In the genomic region with DNA sequence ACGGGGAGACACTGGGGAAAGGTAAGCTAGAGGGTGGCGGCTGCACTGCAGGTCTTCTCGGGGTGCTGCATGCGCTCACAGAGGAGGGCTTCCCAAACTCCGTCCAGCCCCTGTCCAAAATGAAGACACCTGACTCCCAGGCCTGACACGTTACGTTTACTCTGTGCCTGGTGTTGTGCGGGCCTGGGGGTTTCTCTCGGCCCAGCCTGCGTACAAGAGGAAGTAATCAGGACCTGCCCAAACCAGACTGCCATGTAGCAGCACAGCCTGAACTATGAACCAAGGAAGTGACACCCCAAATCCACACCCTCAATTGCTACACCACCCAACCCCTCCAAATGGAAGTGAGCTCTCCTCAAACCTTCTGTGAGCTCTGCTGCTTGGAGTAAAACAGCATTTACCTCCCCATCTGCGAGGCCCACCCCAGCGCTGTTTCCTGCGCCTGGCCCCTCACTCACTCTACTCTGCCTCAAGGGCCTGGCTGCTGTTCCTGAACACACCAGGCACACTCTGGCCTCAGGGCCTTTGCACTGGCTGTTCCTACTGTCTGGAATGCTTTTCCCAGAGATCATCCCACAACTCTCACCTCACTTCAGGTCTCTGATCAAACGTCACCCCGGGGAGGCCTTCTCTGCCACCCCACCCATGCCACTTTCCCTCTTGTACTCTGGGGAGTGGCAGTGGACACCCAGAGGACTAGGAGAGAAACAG, we compare ENCODE assay signal across 13 cellular contexts. TPM values are rescaled to one million over a fixed set of nuclear protein-coding genes. Genes with fewer than 3 reads are reported as not detected.
A peak's percentile ranks its signal among the peaks of the same experiment; 100 is the strongest.
DNase-seq lines count a peak whose midpoint lies in the region; ATAC-seq, FAIRE-seq and TF ChIP-seq lines count a peak whose summit lies in the region.
"Had no signal": no experiment of that assay in that cellular context is flagged by ENCODE, and none has a peak within 500 bp of the region (broad histone marks: within the 10 kb centered on the region; RNA-seq: fewer than 3 reads in every experiment).

No MANE protein-coding gene starts in this region.

- H2BK20ac ChIP-seq in H1 (ENCODE audit: low read length), result no peak overlapping the region

- no peak overlapping the region for H3K14ac ChIP-seq in H1 (ENCODE audit: insufficient read length)

- TF ChIP-seq EP300 in H1 (IDR thresholded peaks at IDR 0.05; ENCODE audit: borderline replicate concordance in 1 of 2, low read depth in 2 of 2, low read length in 2 of 2), result no peak

- DNase-seq in NOMO-1 (lab: John Stamatoyannopoulos, UW; ENCODE audit: unreplicated experiment in 2 of 2) (peak; percentile 68 to 84), H1 (ENCODE audit: low read depth in 1 of 2, low spot score in 2 of 2) (no peak), HT-29 (ENCODE audit: low spot score) (no peak), GM10248 (ENCODE audit: extremely low spot score) (no peak), NCI-H524 treated with DMSO at 0.1 percent for 48 hours (lab: John Stamatoyannopoulos, UW) (no peak)
- DNase-seq: effector CD8-positive, alpha-beta T cell; GF-D8; mesendoderm had no signal

- H4K20me1 ChIP-seq in BLaER1 (no peaks in the 10 kb centered on the region), H1 (replicated peaks in 1 of 2; ENCODE audit: control insufficient read depth in 1 of 2, insufficient read depth in 2 of 2, low read length in 2 of 2) (peaks cover 3 to 4% of the 10 kb centered on the region in 2 experiments)

- POLR2A ChIA-PET in H1 (lab: Charles Lee; ENCODE audit: partially characterized antibody), result interaction anchor here (0.6 to 2.5 kb wide), 6 partner anchors 15 to 161 kb away, joined by 3 to 10 read pairs (median 4); partner anchors contain the start of genes KMT5C and PPP6R1
- POLR2A ChIA-PET in GM10248 (lab: Yijun Ruan, JAX), result interaction anchor here (0.7 to 1.7 kb wide), 3 partner anchors 18 to 131 kb away, joined by 5 to 7 read pairs (median 6); partner anchors contain the start of genes PPP6R1 and UBE2S

- no peak for FAIRE-seq in H1 (lab: Jason Lieb, UNC)

- H3K9ac ChIP-seq in BLaER1 (no peak overlapping the region; the same call in 1 of the 2 replicates), H1 (replicated peaks in 1 of 4; ENCODE audit: extremely low read depth in 1 of 4, low read depth in 3 of 4, low read length in 3 of 4) (no peak overlapping the region)

- H4K5ac ChIP-seq in H1 (ENCODE audit: insufficient read length, low read depth, low read length), result no peak overlapping the region

- H2AK5ac ChIP-seq in H1 (ENCODE audit: low read depth, low read length), result no peak overlapping the region

- H3K27ac ChIP-seq in BLaER1, result 0 out of 2 replicates have a peak overlapping the region, but pooled peaks have one; percentile 1
- H3K27ac ChIP-seq in H1 (ENCODE audit: low read depth, low read length), result no peak overlapping the region
- H3K27ac ChIP-seq: hepatocyte had no signal

- H3K36me3 ChIP-seq in BLaER1 (peaks cover 49% of the 10 kb centered on the region), H1 (ENCODE audit: control insufficient read depth in 2 of 4, insufficient read depth in 4 of 4, low read length in 3 of 4) (peaks cover 0 to 9% (median 5%) of the 10 kb centered on the region in 4 experiments; a peak in 5 of 8 replicates)

- H4K91ac ChIP-seq in H1 (replicated peaks; ENCODE audit: insufficient read length, low read length), result no peak overlapping the region

- H3K56ac ChIP-seq in H1 (replicated peaks; ENCODE audit: insufficient read length, low read depth, low read length), result peak overlapping the region; percentile 23

- CTCF ChIA-PET in H1 (lab: Charles Lee; ENCODE audit: partially characterized antibody), result interaction anchor here (1.3 to 1.8 kb wide), 4 partner anchors 22 to 796 kb away, joined by 4 to 5 read pairs (median 4); no protein-coding TSS in a partner anchor
- CTCF ChIA-PET in GM10248 (lab: Yijun Ruan, JAX), result interaction anchor here (1.4 to 3.3 kb wide), 4 partner anchors 15 to 208 kb away, joined by 3 to 13 read pairs (median 7); partner anchors contain the start of gene NAT14

- no peaks in the 10 kb centered on the region for H3K9me3 ChIP-seq in BLaER1
- no peaks in the 10 kb centered on the region for H3K9me3 ChIP-seq in H1 (ENCODE audit: insufficient read depth in 2 of 2, low read depth in 1 of 2, low read length in 1 of 2)

- TF ChIP-seq CTCF in H1 (IDR thresholded peaks at IDR 0.05; ENCODE audit: control extremely low read depth in 1 of 3, insufficient read depth in 1 of 3, low read depth in 1 of 3, low read length in 3 of 3) (no peak), GM10248 (IDR thresholded peaks at IDR 0.05; ENCODE audit: control extremely low read depth, extremely low read depth, low read depth, missing control alignments) (no peak)

- no peak overlapping the region for H3K4ac ChIP-seq in H1 (replicated peaks; ENCODE audit: insufficient read length, low read depth, low read length)

- H3K27me3 ChIP-seq in BLaER1 (no peaks in the 10 kb centered on the region), H1 (replicated peaks in 1 of 4; ENCODE audit: control insufficient read depth in 3 of 4, extremely low read depth in 1 of 4, insufficient read depth in 3 of 4, low read length in 3 of 4) (no peaks in the 10 kb centered on the region)
- H3K27me3 ChIP-seq: hepatocyte had no signal

- no peak overlapping the region for H4K8ac ChIP-seq in H1 (ENCODE audit: extremely low read depth, insufficient read depth, low read length)

- peaks cover 7% of the 10 kb centered on the region; the same call in 1 of the 2 replicates for H3K79me1 ChIP-seq in H1 (ENCODE audit: low read depth, low read length)

- H3K4me2 ChIP-seq in BLaER1 (peak overlapping the region; percentile 37), H1 (ENCODE audit: insufficient read depth in 1 of 2, low read depth in 2 of 2, low read length in 2 of 2) (no peak overlapping the region)
- H3K4me2 ChIP-seq: hepatocyte had no signal

- no peak overlapping the region for H3K23ac ChIP-seq in H1 (ENCODE audit: insufficient read length)

- TF ChIP-seq POLR2A in H1 (IDR thresholded peaks at IDR 0.05; ENCODE audit: control extremely low read depth in 1 of 2, low read depth in 2 of 2, low read length in 2 of 2), result no peak

- H3K4me3 ChIP-seq in BLaER1, result no peak overlapping the region
- no peak overlapping the region for H3K4me3 ChIP-seq in H1 (ENCODE audit: extremely low read depth in 1 of 4, insufficient read depth in 2 of 4, low read depth in 3 of 4, low read length in 4 of 4)
- H3K4me3 ChIP-seq: hepatocyte had no signal

- H2BK15ac ChIP-seq in H1 (ENCODE audit: low read length), result no peak overlapping the region

- H3K79me2 ChIP-seq in H1 (ENCODE audit: control insufficient read depth in 1 of 2, insufficient read depth in 2 of 2, low read length in 2 of 2), result peaks cover 3 to 6% of the 10 kb centered on the region in 2 experiments; a peak in 3 of 4 replicates

- no peak overlapping the region for H3K18ac ChIP-seq in H1 (ENCODE audit: extremely low read depth, low read length)

- WGBS in H1 (ENCODE audit: extremely low coverage in 1 of 2, insufficient coverage in 1 of 2, insufficient read length in 1 of 2, insufficient replicate concordance in 2 of 2, low coverage in 1 of 2, low lambda C conversion rate in 2 of 2, missing lambda C conversion rate in 1 of 2), 2 experiments, result 91% methylated on average over 15 of the region's 15 CpGs; no CpG with 5 or more reads in 1 of the 2 experiments

- H2AFZ ChIP-seq in H1 (ENCODE audit: low read length), result no peak overlapping the region
- H2AFZ ChIP-seq: hepatocyte had no signal

- no peak overlapping the region for H2BK120ac ChIP-seq in H1 (replicated peaks; ENCODE audit: low read depth, low read length)

- H3K4me1 ChIP-seq in BLaER1 (peaks cover 50% of the 10 kb centered on the region), H1 (replicated peaks in 1 of 4; ENCODE audit: control insufficient read depth in 3 of 4, insufficient read depth in 4 of 4, low read length in 3 of 4) (peaks cover 3 to 14% (median 4%) of the 10 kb centered on the region in 4 experiments)

- TF ChIP-seq RAD21 in H1 (IDR thresholded peaks at IDR 0.05 in 1 of 2, conservative IDR thresholded peaks at IDR 0.05 in 1 of 2; ENCODE audit: low read depth in 2 of 2, low read length in 2 of 2), result no peak

- H3K23me2 ChIP-seq in H1 (ENCODE audit: low read depth, low read length), result peaks cover 9% of the 10 kb centered on the region; the same call in 1 of the 2 replicates

- no peak overlapping the region for H2BK12ac ChIP-seq in H1 (ENCODE audit: low read depth, low read length)

- no peak overlapping the region for H2BK5ac ChIP-seq in H1 (ENCODE audit: low read depth, low read length)

- ATAC-seq in GM18907 (IDR thresholded peaks at IDR 0.05; ENCODE audit: unreplicated experiment), result peak; percentile 15
- no peak for ATAC-seq in GM21367 (IDR thresholded peaks at IDR 0.05; ENCODE audit: unreplicated experiment)
- ATAC-seq: sciatic nerve had no signal

RNA-seq across cellular contexts. Expression of gene HSPBP1, which starts 3.0 kb away (rescaled TPM):
- 63.4 and 68.8 TPM in 2 replicates for total RNA-seq in H1 (2021; fragmentation: NEBNext Ultra II Directional; extraction: Animal tissue kit (Norgen Biotek cat#: 25700))
- 100 and 111 TPM in 2 replicates for polyA plus RNA-seq in H1 (2011; rRNA removed)
- polyA plus RNA-seq in H1 (2011; cell fraction: cytosol; rRNA removed), result 86.6 TPM
- 74.0 TPM for polyA plus RNA-seq in H1 (2011; cell fraction: nucleus; rRNA removed)
- 44.6 to 69.6 TPM (median 66.9 TPM) in 4 replicates for polyA plus RNA-seq in H1 (2012, experiment 1 of 2)
- 84.2 TPM for polyA plus RNA-seq in H1 (2012, experiment 2 of 2)
- polyA plus RNA-seq in H1 (2013, experiment 1 of 2), result 34.0 TPM
- polyA plus RNA-seq in H1 (2013, experiment 2 of 2), result 34.1 TPM
- 16.1 and 17.2 TPM in 2 replicates for polyA minus RNA-seq in H1 (2011; rRNA and poly(A)+ RNA removed)
- polyA minus RNA-seq in H1 (2011; cell fraction: cytosol; rRNA and poly(A)+ RNA removed), result 28.0 TPM
- polyA minus RNA-seq in H1 (2011; cell fraction: nucleus; rRNA and poly(A)+ RNA removed), result 21.6 TPM
- total RNA-seq in HT-29 (2014; rRNA removed; shearing (Covaris generic)), result 173 and 177 TPM in 2 replicates

RNA-seq across cellular contexts. Expression of gene BRSK1, which starts 6.9 kb away (rescaled TPM):
- 32.7 and 33.6 TPM in 2 replicates for total RNA-seq in H1 (2021; fragmentation: NEBNext Ultra II Directional; extraction: Animal tissue kit (Norgen Biotek cat#: 25700))
- polyA plus RNA-seq in H1 (2011; rRNA removed), result 27.6 and 55.2 TPM in 2 replicates
- 51.4 TPM for polyA plus RNA-seq in H1 (2011; cell fraction: cytosol; rRNA removed)
- polyA plus RNA-seq in H1 (2011; cell fraction: nucleus; rRNA removed), result 281 TPM
- 32.1 to 43.0 TPM (median 39.5 TPM) in 4 replicates for polyA plus RNA-seq in H1 (2012, experiment 1 of 2)
- polyA plus RNA-seq in H1 (2012, experiment 2 of 2), result 19.0 TPM
- polyA plus RNA-seq in H1 (2013, experiment 1 of 2), result 19.6 TPM
- polyA plus RNA-seq in H1 (2013, experiment 2 of 2), result 16.3 TPM
- 10.9 and 17.1 TPM in 2 replicates for polyA minus RNA-seq in H1 (2011; rRNA and poly(A)+ RNA removed)
- 14.6 TPM for polyA minus RNA-seq in H1 (2011; cell fraction: cytosol; rRNA and poly(A)+ RNA removed)
- polyA minus RNA-seq in H1 (2011; cell fraction: nucleus; rRNA and poly(A)+ RNA removed), result 30.8 TPM
- total RNA-seq in HT-29 (2014; rRNA removed; shearing (Covaris generic)), result 0.37 and 1.9 TPM in 2 replicates

RNA-seq across cellular contexts. Expression of gene PPP6R1, which starts 18.1 kb away (rescaled TPM):
- 74.4 and 75.6 TPM in 2 replicates for total RNA-seq in H1 (2021; fragmentation: NEBNext Ultra II Directional; extraction: Animal tissue kit (Norgen Biotek cat#: 25700))
- 36.4 and 52.5 TPM in 2 replicates for polyA plus RNA-seq in H1 (2011; rRNA removed)
- polyA plus RNA-seq in H1 (2011; cell fraction: cytosol; rRNA removed), result 44.1 TPM
- 72.3 TPM for polyA plus RNA-seq in H1 (2011; cell fraction: nucleus; rRNA removed)
- polyA plus RNA-seq in H1 (2012, experiment 1 of 2), result 38.2 to 56.4 TPM (median 52.6 TPM) in 4 replicates
- 46.1 TPM for polyA plus RNA-seq in H1 (2012, experiment 2 of 2)
- 34.4 TPM for polyA plus RNA-seq in H1 (2013, experiment 1 of 2)
- polyA plus RNA-seq in H1 (2013, experiment 2 of 2), result 33.2 TPM
- polyA minus RNA-seq in H1 (2011; rRNA and poly(A)+ RNA removed), result 55.1 and 73.5 TPM in 2 replicates
- polyA minus RNA-seq in H1 (2011; cell fraction: cytosol; rRNA and poly(A)+ RNA removed), result 62.7 TPM
- polyA minus RNA-seq in H1 (2011; cell fraction: nucleus; rRNA and poly(A)+ RNA removed), result 41.3 TPM
- total RNA-seq in HT-29 (2014; rRNA removed; shearing (Covaris generic)), result 111 and 131 TPM in 2 replicates

RNA-seq across cellular contexts. Expression of gene TMEM150B, which starts 48.3 kb away (rescaled TPM):
- total RNA-seq in H1 (2021; fragmentation: NEBNext Ultra II Directional; extraction: Animal tissue kit (Norgen Biotek cat#: 25700)), result 0.88 and 0.91 TPM in 2 replicates
- polyA plus RNA-seq in H1 (2011; rRNA removed), result 0.41 and 0.46 TPM in 2 replicates
- polyA plus RNA-seq in H1 (2011; cell fraction: cytosol; rRNA removed), result 0.39 TPM
- polyA plus RNA-seq in H1 (2011; cell fraction: nucleus; rRNA removed), result 0.27 TPM
- 0.20 to 0.63 TPM (median 0.27 TPM) in 3 of 4 replicates, not detected in the other for polyA plus RNA-seq in H1 (2012, experiment 1 of 2)
- 0.31 TPM for polyA plus RNA-seq in H1 (2012, experiment 2 of 2)
- 0.34 TPM for polyA plus RNA-seq in H1 (2013, experiment 1 of 2)
- 0.22 TPM for polyA plus RNA-seq in H1 (2013, experiment 2 of 2)
- 0.35 TPM in 1 of 2 replicates, not detected in the other for polyA minus RNA-seq in H1 (2011; rRNA and poly(A)+ RNA removed)
- polyA minus RNA-seq in H1 (2011; cell fraction: cytosol; rRNA and poly(A)+ RNA removed), result not detected
- polyA minus RNA-seq in H1 (2011; cell fraction: nucleus; rRNA and poly(A)+ RNA removed), result not detected
- 12.5 and 19.7 TPM in 2 replicates for total RNA-seq in HT-29 (2014; rRNA removed; shearing (Covaris generic))

RNA-seq across cellular contexts. Expression of gene TMEM86B, which starts 48.3 kb away (rescaled TPM):
- 2.0 and 2.1 TPM in 2 replicates for total RNA-seq in H1 (2021; fragmentation: NEBNext Ultra II Directional; extraction: Animal tissue kit (Norgen Biotek cat#: 25700))
- 2.9 and 4.2 TPM in 2 replicates for polyA plus RNA-seq in H1 (2011; rRNA removed)
- polyA plus RNA-seq in H1 (2011; cell fraction: cytosol; rRNA removed), result 1.6 TPM
- polyA plus RNA-seq in H1 (2011; cell fraction: nucleus; rRNA removed), result 11.9 TPM
- polyA plus RNA-seq in H1 (2012, experiment 1 of 2), result 0.81 to 2.9 TPM (median 2.6 TPM) in 4 replicates
- polyA plus RNA-seq in H1 (2012, experiment 2 of 2), result 2.2 TPM
- 2.2 TPM for polyA plus RNA-seq in H1 (2013, experiment 1 of 2)
- 1.9 TPM for polyA plus RNA-seq in H1 (2013, experiment 2 of 2)
- polyA minus RNA-seq in H1 (2011; rRNA and poly(A)+ RNA removed), result 0.63 and 1.7 TPM in 2 replicates
- polyA minus RNA-seq in H1 (2011; cell fraction: cytosol; rRNA and poly(A)+ RNA removed), result not detected
- 4.3 TPM for polyA minus RNA-seq in H1 (2011; cell fraction: nucleus; rRNA and poly(A)+ RNA removed)
- total RNA-seq in HT-29 (2014; rRNA removed; shearing (Covaris generic)), result 9.9 and 10.6 TPM in 2 replicates

Comparison
In these comparisons a context has a peak if more than half of its experiments do, and no peak if none do; other contexts are left out.
1. DNase-seq: peak in NOMO-1 (2 of 2); none in H1 (0 of 2), HT-29 (single experiment), GM10248 (single experiment) and NCI-H524 treated with DMSO at 0.1 percent for 48 hours (single experiment).
2. RNA of gene BRSK1, which starts 6.9 kb away (total RNA-seq): 32.7 to 33.6 TPM in H1; 0.37 to 1.9 TPM in HT-29; every median in the first group is over 10 times any median in the second.